In the genomic region with DNA sequence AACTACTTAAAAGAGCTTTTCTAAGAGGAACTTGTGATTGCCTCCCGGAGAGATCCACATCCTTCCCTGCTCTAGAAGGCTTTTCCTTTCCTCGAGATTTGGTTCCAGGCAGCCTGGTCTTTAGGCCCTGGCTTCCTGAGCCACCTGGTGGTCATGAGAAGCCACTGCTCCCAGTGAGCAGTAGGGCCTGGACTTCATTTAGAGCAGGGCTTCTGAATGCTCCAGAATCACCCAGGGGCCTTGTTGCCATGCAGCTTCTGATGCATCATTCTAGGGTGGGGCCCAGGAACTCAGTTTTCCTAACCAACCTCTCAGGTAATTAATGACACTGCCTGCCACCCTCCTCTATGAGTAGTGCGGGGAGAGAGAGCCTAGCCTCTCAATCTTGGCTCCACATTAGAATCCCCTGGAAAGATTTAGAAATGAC, we compare ENCODE assay signal across 8 cellular contexts. TPM values are rescaled to one million over a fixed set of nuclear protein-coding genes. Genes with fewer than 3 reads are reported as not detected.
DNase-seq lines count a peak whose midpoint lies in the region; ATAC-seq and TF ChIP-seq lines count a peak whose summit lies in the region.

No MANE protein-coding gene starts in this region.

- H3K4me3 ChIP-seq in WERI-Rb-1 (ENCODE audit: low read depth, low read length) (no peak overlapping the region), kidney epithelial cell (ENCODE audit: low read depth, low read length) (no peak overlapping the region)

- peaks cover 55% of the 10 kb centered on the region for H3K36me3 ChIP-seq in WERI-Rb-1
- peaks cover 3% of the 10 kb centered on the region for H3K36me3 ChIP-seq in kidney epithelial cell (ENCODE audit: control insufficient read depth, insufficient read depth, low read length)

- H3K27me3 ChIP-seq in WERI-Rb-1 (ENCODE audit: insufficient read depth, low read depth, severe bottlenecking) (no peaks in the 10 kb centered on the region), kidney epithelial cell (ENCODE audit: control insufficient read depth, insufficient read depth, low read length) (no peaks in the 10 kb centered on the region)

- TF ChIP-seq CTCF in 22Rv1 (IDR thresholded peaks at IDR 0.05) (peak; percentile 89), GM12872 (IDR thresholded peaks at IDR 0.05; ENCODE audit: insufficient read depth, low read depth, low read length) (peak; percentile 88), WERI-Rb-1 (IDR thresholded peaks at IDR 0.05; ENCODE audit: low read depth, low read length) (peak; percentile 92), kidney epithelial cell (IDR thresholded peaks at IDR 0.05; ENCODE audit: insufficient read depth, low read length, poor library complexity, severe bottlenecking) (peak; percentile 95)

- H3K27ac ChIP-seq in 22Rv1: no peak overlapping the region
- H3K27ac ChIP-seq in WERI-Rb-1: no peak overlapping the region
- no peak overlapping the region for H3K27ac ChIP-seq in caudate nucleus (ENCODE audit: low read depth, low read length)

- no peaks in the 10 kb centered on the region for H3K9me3 ChIP-seq in WERI-Rb-1 (ENCODE audit: severe bottlenecking)

- peak; percentile 87 for ATAC-seq in HG02623 (IDR thresholded peaks at IDR 0.05; ENCODE audit: unreplicated experiment)

- DNase-seq in NCI-H1105 treated with DMSO at 0.1 percent for 48 hours (lab: John Stamatoyannopoulos, UW) (peak; percentile 38), WERI-Rb-1 (peak; percentile 67), caudate nucleus (lab: John Stamatoyannopoulos, UW) (peak in 49 of 61 donors; percentile 6 to 83 (median 31)), kidney epithelial cell (ENCODE audit: low read depth) (no peak)
- DNase-seq in stimulated activated CD4-positive, alpha-beta T cell treated with anti-CD3 and anti-CD28 coated beads, Interleukin-2, amount 100 ng/mL, for 4 hours (ENCODE audit: low read depth): peak; percentile 23

RNA-seq across cellular contexts. Expression of gene PSMD6, which starts 29.6 kb away (rescaled TPM):
- total RNA-seq in kidney epithelial cell: 97.4 and 98.6 TPM in 2 replicates
